In the genomic region with DNA sequence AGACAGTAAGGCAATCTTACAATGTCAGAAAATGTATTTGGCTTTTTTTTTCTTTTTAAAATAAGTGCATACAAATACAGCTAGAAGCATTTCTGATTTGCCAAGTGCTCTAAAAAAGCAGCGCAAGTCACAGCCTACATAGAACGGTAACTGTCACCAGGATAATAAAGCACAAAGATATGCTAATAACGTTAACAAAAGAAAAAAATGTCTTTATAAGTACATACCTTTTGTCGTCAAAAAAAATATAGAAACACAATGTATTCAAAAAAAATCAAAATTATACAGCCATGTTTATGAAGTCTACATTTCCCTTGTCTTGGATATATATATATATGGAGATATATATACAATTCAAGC, we compare ENCODE assay signal across 8 cellular contexts. TPM values are rescaled to one million over a fixed set of nuclear protein-coding genes. Genes with fewer than 3 reads are reported as not detected.
DNase-seq lines count a peak whose midpoint lies in the region; ATAC-seq, FAIRE-seq and TF ChIP-seq lines count a peak whose summit lies in the region.

No MANE protein-coding gene starts in this region.

- DNase-seq in right atrium auricular region (ENCODE audit: low spot score) (no peak), Right ventricle myocardium superior (no peak), K562 (ENCODE audit: extremely low read depth in 1 of 4, low spot score in 3 of 4) (no peak), mesendoderm (no peak), vagina (ENCODE audit: extremely low spot score in 2 of 2) (no peak), anterior cingulate cortex (lab: John Stamatoyannopoulos, UW) (no peak), SW 1271 (lab: John Stamatoyannopoulos, UW) (no peak)

- H4K5ac ChIP-seq in mesendoderm (ENCODE audit: low read length) = no peak overlapping the region

- H4K20me1 ChIP-seq in K562 (replicated peaks; ENCODE audit: control insufficient read depth, insufficient read depth, low read length) = peaks cover 29% of the 10 kb centered on the region; the same call in 1 of the 2 replicates

- H3K36me3 ChIP-seq in right atrium auricular region (peaks cover 32% of the 10 kb centered on the region), K562 (ENCODE audit: control insufficient read depth, insufficient read depth, low read length) (peaks cover 56% of the 10 kb centered on the region), mesendoderm (ENCODE audit: control insufficient read depth, insufficient read depth, low read length) (peaks cover 4% of the 10 kb centered on the region), vagina (peaks cover 0 to 22% of the 10 kb centered on the region in 2 donors)

- TF ChIP-seq CTCF in right atrium auricular region (IDR thresholded peaks at IDR 0.05) (no peak), K562 (IDR thresholded peaks at IDR 0.05 in 2 of 3, conservative IDR thresholded peaks at IDR 0.05 in 1 of 3; ENCODE audit: insufficient read depth in 2 of 3, low read depth in 1 of 3, low read length in 3 of 3) (no peak), vagina (IDR thresholded peaks at IDR 0.05) (no peak)

- POLR2A ChIA-PET in K562 (lab: Yijun Ruan, JAX) = interaction anchor here (0.6 to 3.2 kb wide), 14 partner anchors 9 to 467 kb away, joined by 3 to 12 read pairs (median 4); no protein-coding TSS in a partner anchor

- no peak overlapping the region for H2BK120ac ChIP-seq in mesendoderm (ENCODE audit: low read depth, low read length)

- BruUV-seq in K562 (replicated peaks; lab: Mats Ljungman, UMichigan) = no TSS peak

- no peak overlapping the region for H3K56ac ChIP-seq in mesendoderm (ENCODE audit: low read length)

- H3K9ac ChIP-seq in K562 (ENCODE audit: insufficient read depth in 1 of 2, low read depth in 2 of 2, low read length in 2 of 2) (peak overlapping the region; percentile 89 to 93), mesendoderm (ENCODE audit: low read length) (peak overlapping the region; percentile 14)

- H3K4me1 ChIP-seq in right atrium auricular region = peaks cover 0 to 39% of the 10 kb centered on the region in 2 donors
- H3K4me1 ChIP-seq in K562 (replicated peaks in 1 of 2; ENCODE audit: control insufficient read depth in 2 of 2, insufficient read depth in 2 of 2, low read length in 2 of 2) = peaks cover 35 to 43% of the 10 kb centered on the region in 2 experiments
- peaks cover 6% of the 10 kb centered on the region for H3K4me1 ChIP-seq in mesendoderm (ENCODE audit: control insufficient read depth, low read depth, low read length)
- H3K4me1 ChIP-seq in vagina = peaks cover 57% of the 10 kb centered on the region

- peaks cover 8% of the 10 kb centered on the region for H3K79me1 ChIP-seq in mesendoderm (ENCODE audit: low read length)

- H3K18ac ChIP-seq in mesendoderm (ENCODE audit: low read length) = no peak overlapping the region

- H3K27ac ChIP-seq in right atrium auricular region (peak overlapping the region; percentile 100), K562 (ENCODE audit: extremely low read depth, low read depth, low read length) (peak overlapping the region; percentile 90), mesendoderm (ENCODE audit: low read depth, low read length) (no peak overlapping the region), vagina (peak overlapping the region; percentile 100)

- no peak for FAIRE-seq in K562 (lab: Jason Lieb, UNC)

- intact Hi-C loops in Right ventricle myocardium superior (cut with DNase I) = loop anchor here (2.0 to 10.0 kb wide), 2 partner anchors 388 to 476 kb away; no protein-coding TSS in a partner anchor
- intact Hi-C loops in K562 (cut with micrococcal nuclease) = loop anchor here (10.0 kb wide), 2 partner anchors 492 to 898 kb away; partner anchors contain the start of gene B3GALNT2
- intact Hi-C loops in vagina (cut with DNase I) = no loop called here

- no peak for TF ChIP-seq RAD21 in K562 (CRISPR knock-in tag; conservative IDR thresholded peaks at IDR 0.05 in 1 of 2, IDR thresholded peaks at IDR 0.05 in 1 of 2)

- H3K23ac ChIP-seq in mesendoderm (ENCODE audit: low read length) = no peak overlapping the region

- H2AK5ac ChIP-seq in mesendoderm (ENCODE audit: low read length) = no peak overlapping the region

- no peak overlapping the region for H2BK5ac ChIP-seq in mesendoderm (ENCODE audit: low read length)

- no peak overlapping the region for H3K4ac ChIP-seq in mesendoderm (ENCODE audit: low read depth, low read length)

- peaks cover 72% of the 10 kb centered on the region for H3K79me2 ChIP-seq in K562 (ENCODE audit: control insufficient read depth, insufficient read depth, low read length)
- H3K79me2 ChIP-seq in mesendoderm (ENCODE audit: control insufficient read depth, insufficient read depth, low read length) = peaks cover 52% of the 10 kb centered on the region

- TF ChIP-seq EP300 in K562 (IDR thresholded peaks at IDR 0.05; ENCODE audit: low read length) = no peak

- no peaks in the 10 kb centered on the region for H3K9me1 ChIP-seq in K562 (ENCODE audit: control insufficient read depth, insufficient read depth, low read length)

- no peak overlapping the region for H2AFZ ChIP-seq in K562 (ENCODE audit: low read depth, low read length)

- H3K9me3 ChIP-seq in right atrium auricular region = no peaks in the 10 kb centered on the region
- H3K9me3 ChIP-seq in K562 (replicated peaks; ENCODE audit: control insufficient read depth, insufficient read depth, low read depth, low read length) = no peaks in the 10 kb centered on the region
- no peaks in the 10 kb centered on the region for H3K9me3 ChIP-seq in vagina

- H3K4me3 ChIP-seq in right atrium auricular region = peak overlapping the region; percentile 75 to 83
- H3K4me3 ChIP-seq in K562 = peak overlapping the region; percentile 69
- H3K4me3 ChIP-seq in mesendoderm (ENCODE audit: low read length) = no peak overlapping the region
- H3K4me3 ChIP-seq in vagina = peak overlapping the region; percentile 86 to 90

- no peak overlapping the region for H2BK15ac ChIP-seq in mesendoderm (replicated peaks; ENCODE audit: low read depth)

- no peak overlapping the region for H4K8ac ChIP-seq in mesendoderm (ENCODE audit: low read depth, low read length)

- in situ Hi-C loops in K562 (cut with MboI) = no loop called here

- TF ChIP-seq POLR2A in K562 (conservative IDR thresholded peaks at IDR 0.05) = no peak
- TF ChIP-seq POLR2A in vagina (IDR thresholded peaks at IDR 0.05) = no peak

- WGBS in K562 (ENCODE audit: insufficient coverage, low coverage, missing lambda C conversion rate) = 4% methylated on average over 4 of the region's 4 CpGs
- WGBS in mesendoderm (ENCODE audit: extremely low coverage, insufficient coverage, low lambda C conversion rate) = no CpG with 5 or more reads among the region's 4 CpGs

- ATAC-seq in Right ventricle myocardium superior (ENCODE audit: poor library complexity) = no peak
- no peak for ATAC-seq in K562
- no peak for ATAC-seq in GM18907 (IDR thresholded peaks at IDR 0.05; ENCODE audit: unreplicated experiment)

- no peaks in the 10 kb centered on the region for H3K27me3 ChIP-seq in right atrium auricular region
- H3K27me3 ChIP-seq in K562 (ENCODE audit: control insufficient read depth in 2 of 2, insufficient read depth in 2 of 2, low read length in 2 of 2) = no peaks in the 10 kb centered on the region
- no peaks in the 10 kb centered on the region for H3K27me3 ChIP-seq in mesendoderm (ENCODE audit: insufficient read depth, low read length, poor library complexity)
- H3K27me3 ChIP-seq in vagina = no peaks in the 10 kb centered on the region

- H3K4me2 ChIP-seq in K562 (ENCODE audit: insufficient read depth, low read length) = peak overlapping the region; percentile 94
- peak overlapping the region; percentile 38 for H3K4me2 ChIP-seq in mesendoderm (ENCODE audit: low read length)

- CTCF ChIA-PET in K562 (lab: Yijun Ruan, JAX; ENCODE audit: low intra/inter-chr PET ratio) = interaction anchor here (0.7 kb wide), 1 partner anchor 108 kb away, joined by 3 read pairs; no protein-coding TSS in a partner anchor

TF ChIP-seq in K562, 482 proteins besides CTCF, POLR2A, EP300 and RAD21 (continues in another document):
- 0 out of 2 replicates have a peak, but pooled peaks have one; percentile 13 for TF ChIP-seq THRAP3 (IDR thresholded peaks at IDR 0.05; ENCODE audit: borderline replicate concordance)
- TF ChIP-seq ZNF121 (CRISPR knock-in tag; conservative IDR thresholded peaks at IDR 0.05) = no peak
- no peak for TF ChIP-seq ZNF311 (CRISPR knock-in tag; IDR thresholded peaks at IDR 0.05)
- no peak for TF ChIP-seq CEBPG (CRISPR knock-in tag; IDR thresholded peaks at IDR 0.05)
- no peak for TF ChIP-seq CEBPG (tag; conservative IDR thresholded peaks at IDR 0.05 in 1 of 2, IDR thresholded peaks at IDR 0.05 in 1 of 2)
- TF ChIP-seq OTX1 (CRISPR knock-in tag; IDR thresholded peaks at IDR 0.05) = no peak
- TF ChIP-seq NR1H2 (CRISPR knock-in tag; IDR thresholded peaks at IDR 0.05) = no peak
- TF ChIP-seq MXD1 (CRISPR knock-in tag; IDR thresholded peaks at IDR 0.05; ENCODE audit: borderline replicate concordance, poor library complexity, severe bottlenecking) = no peak
- TF ChIP-seq CHD4 (IDR thresholded peaks at IDR 0.05; ENCODE audit: insufficient read depth, insufficient replicate concordance, low read depth, low read length, poor library complexity, severe bottlenecking) = no peak

RNA-seq across cellular contexts. Expression of gene IRF2BP2, which starts 3.3 kb away (rescaled TPM):
- total RNA-seq in right atrium auricular region = 10 to 100 TPM; 74.5 to 76.3 TPM
- total RNA-seq in Right ventricle myocardium superior = 119 TPM
- total RNA-seq in K562 (2011; cell fraction: chromatin; rRNA removed; ENCODE audit: low replicate concordance) = 23.6 and 29.2 TPM in 2 replicates
- 17.0 and 26.0 TPM in 2 replicates for total RNA-seq in K562 (2011; cell fraction: nucleolus; rRNA removed)
- 17.2 and 26.8 TPM in 2 replicates for total RNA-seq in K562 (2011; cell fraction: nucleoplasm; rRNA removed)
- 24.4 and 38.8 TPM in 2 replicates for total RNA-seq in K562 (2014; rRNA removed)
- total RNA-seq in K562 (2014; rRNA removed; fragmentation: Illumina TruSeq; extraction: Trizol) = 18.4 and 22.1 TPM in 2 replicates
- total RNA-seq in K562 (2015; rRNA removed; fragmentation: Illumina TruSeq; extraction: Trizol) = 35.3 and 39.1 TPM in 2 replicates
- total RNA-seq in K562 (2021) = 68.4 and 68.6 TPM in 2 replicates
- polyA plus RNA-seq in K562 (2011; rRNA removed) = 7.7 and 18.0 TPM in 2 replicates
- polyA plus RNA-seq in K562 (2011; cell fraction: cytosol; rRNA removed) = 12.4 and 22.0 TPM in 2 replicates
- 73.6 and 97.0 TPM in 2 replicates for polyA plus RNA-seq in K562 (2011; cell fraction: nucleus; rRNA removed)
- polyA plus RNA-seq in K562 (2012) = 38.3 and 116 TPM in 2 replicates
- polyA plus RNA-seq in K562 (2014; fragmentation: Illumina TruSeq; extraction: Trizol) = 47.0 and 60.0 TPM in 2 replicates
- polyA plus RNA-seq in K562 (2014; fragmentation: Nextera tagmentation; extraction: Ambion mirVana) = 10 to 100 TPM; 11.4 to 18.2 TPM
- 19.0 and 30.4 TPM in 2 replicates for polyA plus RNA-seq in K562 (2014; rRNA removed)
- polyA minus RNA-seq in K562 (2011; rRNA and poly(A)+ RNA removed) = 10.8 and 16.9 TPM in 2 replicates
- 43.5 and 61.6 TPM in 2 replicates for polyA minus RNA-seq in K562 (2011; cell fraction: cytosol; rRNA and poly(A)+ RNA removed)
- polyA minus RNA-seq in K562 (2011; cell fraction: nucleus; rRNA and poly(A)+ RNA removed) = 22.5 and 41.3 TPM in 2 replicates
- 26.4 TPM for polyA plus RNA-seq in mesendoderm (2013, experiment 1 of 2)
- polyA plus RNA-seq in mesendoderm (2013, experiment 2 of 2) = 26.7 TPM
- 72.9 TPM for total RNA-seq in vagina
